In genomic region chr1:208520700-208521099, GRCh38 we compare ENCODE assay signal across 15 cellular contexts.
A peak's percentile ranks its signal among the peaks of the same experiment; 100 is the strongest.
DNase-seq lines count a peak whose midpoint lies in the region; ATAC-seq lines count a peak whose summit lies in the region.
"Had no signal": no experiment of that assay in that cellular context is flagged by ENCODE, and none has a peak within 500 bp of the region (broad histone marks: within the 10 kb centered on the region; RNA-seq: fewer than 3 reads in every experiment).

No MANE protein-coding gene starts in this region.

- H3K36me3 ChIP-seq in adipocyte (ENCODE audit: control insufficient read depth, insufficient read depth, low read length, severe bottlenecking), result no peaks in the 10 kb centered on the region

- peaks cover 8% of the 10 kb centered on the region for H3K4me1 ChIP-seq in adipocyte (ENCODE audit: control insufficient read depth, insufficient read depth, low read length)

- DNase-seq in EH (ENCODE audit: low read depth) (peak; percentile 52), HS-5 (ENCODE audit: low read depth) (peak; percentile 14), adipocyte (ENCODE audit: low read depth) (peak; percentile 15), fibroblast of peridontal ligament (ENCODE audit: extremely low read depth) (peak; percentile 2), left ventricle myocardium superior (no peak), GOT3 (lab: John Stamatoyannopoulos, UW) (no peak)
- no peak for DNase-seq in activated effector memory CD4-positive, alpha-beta T cell treated with anti-CD3 and anti-CD28 coated beads, Interleukin-2, amount 50 U/mL, for 16 hours
- DNase-seq: CD4-positive, alpha-beta memory T cell; Kasumi-1; NCI-H1105 treated with DMSO at 0.1 percent for 48 hours; NCI-H1694 treated with DMSO at 0.1 percent for 48 hours; NCI-H774; Right ventricle myocardium superior had no signal

- no peak overlapping the region for H3K4me3 ChIP-seq in adipocyte (ENCODE audit: low read length)
- H3K4me3 ChIP-seq: SK-N-MC had no signal

- no peaks in the 10 kb centered on the region for H3K27me3 ChIP-seq in adipocyte (replicated peaks; ENCODE audit: control insufficient read depth, insufficient read depth, low read length)

- intact Hi-C loops in left ventricle myocardium superior (cut with micrococcal nuclease), result no loop called here

- ATAC-seq in HG03521 (IDR thresholded peaks at IDR 0.05; ENCODE audit: unreplicated experiment) (no peak), left ventricle myocardium superior (no peak)

- no peaks in the 10 kb centered on the region for H3K9me3 ChIP-seq in adipocyte (ENCODE audit: control insufficient read depth, low read length)

- no peak overlapping the region for H3K9ac ChIP-seq in adipocyte (ENCODE audit: low read length)

Comparison
In these comparisons a context has a peak if more than half of its experiments do, and no peak if none do; other contexts are left out.
1. DNase-seq: peak in EH (single experiment), HS-5 (single experiment), adipocyte (single experiment) and fibroblast of peridontal ligament (single experiment); none in activated effector memory CD4-positive, alpha-beta T cell treated with anti-CD3 and anti-CD28 coated beads, Interleukin-2, amount 50 U/mL, for 16 hours (single experiment), left ventricle myocardium superior (single experiment) and GOT3 (single experiment).